Comparison of ENCODE assay signal across 17 cellular contexts in the genomic region with DNA sequence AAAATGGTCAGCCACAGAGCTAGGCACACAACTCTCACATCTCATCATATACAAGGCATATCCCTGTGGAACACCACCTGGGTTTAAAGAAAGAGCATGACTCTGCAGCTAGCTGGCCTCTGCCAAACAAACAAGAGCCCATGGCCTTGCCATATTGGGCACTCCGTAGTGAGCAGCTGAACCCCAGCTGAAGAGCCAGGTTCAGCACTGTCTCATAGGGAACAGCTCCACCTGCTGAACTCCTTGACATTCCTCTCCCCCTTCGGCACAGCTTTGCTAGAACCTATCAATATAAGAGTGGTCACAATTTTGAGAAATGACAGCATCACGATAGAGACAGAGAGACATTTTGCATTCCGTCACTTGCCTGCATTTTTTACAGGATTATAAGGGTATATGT. TPM values are rescaled to one million over a fixed set of nuclear protein-coding genes. Genes with fewer than 3 reads are reported as not detected.
DNase-seq lines count a peak whose midpoint lies in the region; ATAC-seq and TF ChIP-seq lines count a peak whose summit lies in the region.
"Had no signal": no experiment of that assay in that cellular context is flagged by ENCODE, and none has a peak within 500 bp of the region (broad histone marks: within the 10 kb centered on the region; RNA-seq: fewer than 3 reads in every experiment).

No MANE protein-coding gene starts in this region.

- DNase-seq in ACHN (peak; percentile 3), HT1080 (ENCODE audit: low read depth) (peak; percentile 2), astrocyte of the hippocampus (ENCODE audit: low read depth, low spot score) (peak; percentile 2), right lobe of liver (no peak), DMS79 treated with DMSO at 0.1 percent for 48 hours (lab: John Stamatoyannopoulos, UW) (no peak)
- no peak for DNase-seq in stimulated activated CD4-positive, alpha-beta T cell treated with anti-CD3 and anti-CD28 coated beads, Interleukin-1b, Interleukin-23, amount 100 ng/mL, for 48 hours
- DNase-seq: activated effector memory CD4-positive, alpha-beta T cell treated with anti-CD3 and anti-CD28 coated beads, Interleukin-2, amount 50 U/mL, for 16 hours; anterior cingulate cortex; erythroblast; heart left ventricle; NCI-H1417 had no signal

- 30% methylated on average over 4 of the region's 4 CpGs for WGBS in right lobe of liver (ENCODE audit: insufficient coverage, low coverage, low lambda C conversion rate, missing lambda C conversion rate)

- ATAC-seq in right lobe of liver (peak; percentile 55 to 70 (median 66)), GM18873 (IDR thresholded peaks at IDR 0.05; ENCODE audit: low FRiP score, unreplicated experiment) (no peak), GM19023 (IDR thresholded peaks at IDR 0.05; ENCODE audit: unreplicated experiment) (no peak)

- no peaks in the 10 kb centered on the region for H3K9me3 ChIP-seq in right lobe of liver
- H3K9me3 ChIP-seq: heart left ventricle had no signal

- intact Hi-C loops in right lobe of liver (cut with DNase I) = no loop called here

- H3K27ac ChIP-seq in right lobe of liver = no peak overlapping the region
- H3K27ac ChIP-seq: heart left ventricle, VCaP had no signal

- H3K27me3 ChIP-seq in right lobe of liver = no peaks in the 10 kb centered on the region
- H3K27me3 ChIP-seq: heart left ventricle had no signal

- no peak for TF ChIP-seq POLR2A in right lobe of liver (IDR thresholded peaks at IDR 0.05)

- no peaks in the 10 kb centered on the region for H3K4me1 ChIP-seq in right lobe of liver
- H3K4me1 ChIP-seq: heart left ventricle had no signal

- no peaks in the 10 kb centered on the region for H3K36me3 ChIP-seq in right lobe of liver
- H3K36me3 ChIP-seq: heart left ventricle had no signal

- H3K4me3 ChIP-seq in right lobe of liver = no peak overlapping the region
- H3K4me3 ChIP-seq: heart left ventricle had no signal

- peak; percentile 25 to 44 (median 34) for TF ChIP-seq CTCF in right lobe of liver (IDR thresholded peaks at IDR 0.05)

- in situ Hi-C loops in ACHN (cut with HindIII; ENCODE audit: low pct_ligation_motif_present, low pct_unique_long_range_greater_than_20kb, low sequenced_read_pairs) = no loop called here

RNA-seq across cellular contexts. Expression of a gene that starts 20.0 kb away (rescaled TPM):
- total RNA-seq in HT1080 (2014; rRNA removed; shearing (Covaris generic)) = 0.29 and 0.40 TPM in 2 replicates
- 0.08 and 0.36 TPM in 2 replicates for polyA plus RNA-seq in HT1080 (2015; cell fraction: cytosol; rRNA removed)
- polyA plus RNA-seq in HT1080 (2015; cell fraction: nucleus; rRNA removed) = 0.53 and 0.68 TPM in 2 replicates
- under 1 TPM in 4 of 6 experiments, not detected in 2; 0.04 to 0.16 (median 0.09) TPM for total RNA-seq in right lobe of liver
- total RNA-seq: myocyte, pulmonary artery endothelial cell had no signal
- polyA plus RNA-seq: IgD-negative memory B cell had no signal

Comparison
In these comparisons a context has a peak if more than half of its experiments do, and no peak if none do; other contexts are left out.
1. DNase-seq: peak in ACHN (single experiment), HT1080 (single experiment) and astrocyte of the hippocampus (single experiment); none in right lobe of liver (0 of 3), stimulated activated CD4-positive, alpha-beta T cell treated with anti-CD3 and anti-CD28 coated beads, Interleukin-1b, Interleukin-23, amount 100 ng/mL, for 48 hours (single experiment) and DMS79 treated with DMSO at 0.1 percent for 48 hours (single experiment).
2. ATAC-seq: peak in right lobe of liver (4 of 4); none in GM18873 (single experiment) and GM19023 (single experiment).